In genomic region chr12:132161796-132162507, GRCh38 we compare ENCODE assay signal across 18 cellular contexts. TPM values are rescaled to one million over a fixed set of nuclear protein-coding genes. Genes with fewer than 3 reads are reported as not detected.
A peak's percentile ranks its signal among the peaks of the same experiment; 100 is the strongest.
DNase-seq lines count a peak whose midpoint lies in the region; ATAC-seq, FAIRE-seq and TF ChIP-seq lines count a peak whose summit lies in the region.
"Had no signal": no experiment of that assay in that cellular context is flagged by ENCODE, and none has a peak within 500 bp of the region (broad histone marks: within the 10 kb centered on the region; RNA-seq: fewer than 3 reads in every experiment).

No MANE protein-coding gene starts in this region.

- no peak overlapping the region for H2BK5ac ChIP-seq in IMR-90 (ENCODE audit: low read depth, low read length, poor library complexity, severe bottlenecking)

- H3K79me2 ChIP-seq in DND-41 (ENCODE audit: insufficient read depth, low read length): no peaks in the 10 kb centered on the region

- FAIRE-seq in pancreas (lab: Jason Lieb, UNC): no peak
- FAIRE-seq: frontal cortex, GM18507 had no signal

- H2AFZ ChIP-seq in DND-41 (ENCODE audit: low read depth, low read length) (no peak overlapping the region), IMR-90 (replicated peaks; ENCODE audit: low read length, poor library complexity) (peak overlapping the region; percentile 63)

- H3K4me3 Mint-ChIP-seq in chondrocyte (ENCODE audit: unreplicated experiment) (no peak overlapping the region), Caco-2 (ENCODE audit: unreplicated experiment) (no peak overlapping the region)
- H3K4me3 Mint-ChIP-seq: HFFc6; T-helper 1 cell treated with Interleukin-12 subunit alpha and Interleukin-12 subunit beta and Interleukin-4 antibody, amounts not matched to agents 30 μg/mL and 1 μg/mL, for 36 hours had no signal

- H3K9me3 Mint-ChIP-seq in chondrocyte (ENCODE audit: low read depth) (no peaks in the 10 kb centered on the region), Caco-2 (ENCODE audit: unreplicated experiment) (peaks cover 13% of the 10 kb centered on the region)

- no peak overlapping the region for H4K5ac ChIP-seq in IMR-90 (ENCODE audit: low read depth, low read length)

- no peaks in the 10 kb centered on the region for H3K79me1 ChIP-seq in IMR-90 (ENCODE audit: low read depth in 1 of 2, low read length in 2 of 2)

- WGBS in IMR-90 (ENCODE audit: extremely low coverage in 2 of 2, insufficient read length in 1 of 2), 2 experiments: 50% methylated on average over 7 of the region's 17 CpGs; no CpG with 5 or more reads in 1 of the 2 experiments
- 52 to 58% methylated on average over 17 of the region's 17 CpGs for WGBS in pancreas, 2 donors

- H3K23ac ChIP-seq in IMR-90 (ENCODE audit: low read depth, low read length): no peak overlapping the region

- H3K36me3 ChIP-seq in DND-41 (ENCODE audit: insufficient read depth, low read length): peaks cover 14% of the 10 kb centered on the region
- peaks cover 2% of the 10 kb centered on the region; the same call in 1 of the 2 replicates for H3K36me3 ChIP-seq in IMR-90 (ENCODE audit: control insufficient read depth, insufficient read depth, low read length)
- H3K36me3 ChIP-seq in Caco-2 (ENCODE audit: control insufficient read depth, insufficient read depth, low read length): peaks cover 3% of the 10 kb centered on the region
- H3K36me3 ChIP-seq in pancreas: no peaks in the 10 kb centered on the region
- H3K36me3 ChIP-seq: left lung, prostate gland had no signal

- peaks cover 14% of the 10 kb centered on the region for H4K20me1 ChIP-seq in DND-41 (ENCODE audit: insufficient read depth, low read length)
- H4K20me1 ChIP-seq in IMR-90 (ENCODE audit: insufficient read depth, low read length): peaks cover 15% of the 10 kb centered on the region; the same call in 1 of the 2 replicates

- H3K4me2 ChIP-seq in DND-41 (ENCODE audit: insufficient read depth, low read length): no peak overlapping the region
- H3K4me2 ChIP-seq in IMR-90 (ENCODE audit: low read depth, low read length): peak overlapping the region; percentile 41

- H2BK120ac ChIP-seq in IMR-90 (ENCODE audit: low read depth, low read length): no peak overlapping the region

- H3K18ac ChIP-seq in IMR-90 (ENCODE audit: low read depth, low read length): no peak overlapping the region

- TF ChIP-seq POLR2A in IMR-90 (IDR thresholded peaks at IDR 0.05; ENCODE audit: low read depth, low read length): no peak

- no peak overlapping the region for H2BK15ac ChIP-seq in IMR-90 (ENCODE audit: low read depth, low read length)

- H3K9ac ChIP-seq in DND-41 (ENCODE audit: low read depth, low read length) (no peak overlapping the region), IMR-90 (ENCODE audit: low read depth, low read length) (no peak overlapping the region)

- H3K36me3 Mint-ChIP-seq in chondrocyte (ENCODE audit: low read depth) (no peaks in the 10 kb centered on the region), Caco-2 (ENCODE audit: insufficient read depth, unreplicated experiment) (peaks cover 10% of the 10 kb centered on the region)

- no peak overlapping the region for H3K14ac ChIP-seq in IMR-90 (replicated peaks; ENCODE audit: low read depth, low read length)

- no peak overlapping the region for H4K8ac ChIP-seq in IMR-90 (ENCODE audit: low read depth in 2 of 2, low read length in 2 of 2)

- peak; percentile 23 for ATAC-seq in DND-41 (ENCODE audit: insufficient read depth, low read depth)
- peak; percentile 20; the same call in 1 of the 2 replicates for ATAC-seq in IMR-90 (ENCODE audit: low read depth)
- peak; percentile 5 for ATAC-seq in omental fat pad (ENCODE audit: low FRiP score)
- ATAC-seq in pancreas: no peak

- in situ Hi-C loops in IMR-90 (cut with MboI; ENCODE audit: low sequenced_read_pairs): no loop called here

- H3K27me3 ChIP-seq in DND-41 (ENCODE audit: insufficient read depth, low read length, poor library complexity): peaks cover 8% of the 10 kb centered on the region
- H3K27me3 ChIP-seq in IMR-90 (ENCODE audit: control insufficient read depth, insufficient read depth, low read length): peaks cover 6% of the 10 kb centered on the region; the same call in 1 of the 2 replicates
- H3K27me3 ChIP-seq in Caco-2 (replicated peaks; ENCODE audit: control insufficient read depth, insufficient read depth, low read length): no peaks in the 10 kb centered on the region
- no peaks in the 10 kb centered on the region for H3K27me3 ChIP-seq in pancreas

- H2AK5ac ChIP-seq in IMR-90 (ENCODE audit: low read depth, low read length): peak overlapping the region; percentile 33; the same call in 1 of the 2 replicates

- H3K27me3 Mint-ChIP-seq in chondrocyte (ENCODE audit: low read depth): peaks cover 13% of the 10 kb centered on the region
- H3K27me3 Mint-ChIP-seq in Caco-2 (ENCODE audit: insufficient read depth, unreplicated experiment): peaks cover 5% of the 10 kb centered on the region

- H4K91ac ChIP-seq in IMR-90 (ENCODE audit: insufficient read depth, low read depth, low read length): no peak overlapping the region

- intact Hi-C loops in IMR-90 (cut with micrococcal nuclease) (no loop called here), Caco-2 (cut with micrococcal nuclease; ENCODE audit: unreplicated experiment) (no loop called here), pancreas (cut with DNase I) (no loop called here)

- H3K4me3 ChIP-seq in DND-41 (ENCODE audit: low read depth in 1 of 2, low read length in 2 of 2): no peak overlapping the region
- no peak overlapping the region for H3K4me3 ChIP-seq in IMR-90 (ENCODE audit: insufficient read depth, low read depth, low read length)
- no peak overlapping the region for H3K4me3 ChIP-seq in Caco-2 (ENCODE audit: low read depth, low read length)
- no peak overlapping the region for H3K4me3 ChIP-seq in pancreas
- H3K4me3 ChIP-seq: prostate gland had no signal

- BruUV-seq in IMR-90 (replicated peaks; lab: Mats Ljungman, UMichigan) (no TSS peak), Caco-2 (replicated peaks; lab: Mats Ljungman, UMichigan) (no TSS peak)

- no peak overlapping the region for H3K27ac Mint-ChIP-seq in chondrocyte (ENCODE audit: unreplicated experiment)
- no peak overlapping the region for H3K27ac Mint-ChIP-seq in Caco-2 (ENCODE audit: unreplicated experiment)
- H3K27ac Mint-ChIP-seq: activated T-helper 2 cell treated with anti-CD3 and anti-CD28 coated beads, Interferon-gamma antibody, Interleukin-2, Interleukin-4, amounts not matched to agents 10 μg/mL and 5 μg/mL and 100 μg/mL, durations not matched to agents 14 hours and 24 hours and 36 hours; HFFc6; T-helper 1 cell treated with Interleukin-12 subunit alpha and Interleukin-12 subunit beta and Interleukin-4 antibody, amounts not matched to agents 30 μg/mL and 1 μg/mL, for 36 hours had no signal

- H3K56ac ChIP-seq in IMR-90 (ENCODE audit: extremely low read depth, insufficient read depth, low read length): no peak overlapping the region

- CTCF ChIA-PET in IMR-90 (lab: Yijun Ruan, JAX): interaction anchor here (1.4 kb wide), 1 partner anchor 8 kb away, joined by 5 read pairs; no protein-coding TSS in a partner anchor
- CTCF ChIA-PET in Caco-2 (lab: Charles Lee): interaction anchor here (1.0 to 2.8 kb wide), 2 partner anchors 8 to 252 kb away, joined by 5 to 11 read pairs; no protein-coding TSS in a partner anchor

- H3K4me1 ChIP-seq in DND-41 (ENCODE audit: insufficient read depth, low read length): peaks cover 4% of the 10 kb centered on the region; the same call in 1 of the 2 replicates
- H3K4me1 ChIP-seq in IMR-90 (ENCODE audit: control insufficient read depth, insufficient read depth, low read length): peaks cover 7% of the 10 kb centered on the region
- H3K4me1 ChIP-seq in Caco-2: no peaks in the 10 kb centered on the region
- H3K4me1 ChIP-seq in pancreas: no peaks in the 10 kb centered on the region
- H3K4me1 ChIP-seq: prostate gland had no signal

- dilution Hi-C loops in IMR-90 (cut with HindIII; ENCODE audit: low sequenced_read_pairs, unreplicated experiment): no loop called here

- DNase-seq in DND-41 (no peak), IMR-90 (no peak), chondrocyte (ENCODE audit: low spot score) (peak; percentile 65), omental fat pad (ENCODE audit: low spot score) (no peak), Caco-2 (no peak), OCI-M1 (lab: John Stamatoyannopoulos, UW) (no peak), pancreas (no peak), NCI-H446 treated with DMSO at 0.1 percent for 48 hours (lab: John Stamatoyannopoulos, UW) (no peak)
- DNase-seq: activated CD4-positive, CD25-positive, alpha-beta regulatory T cell; NCI-H345; NK-92 treated with Interleukin-12 subunit alpha and Interleukin-12 subunit beta, amount 100 ng/mL, for 24 hours had no signal

- TF ChIP-seq CTCF in DND-41 (IDR thresholded peaks at IDR 0.05; ENCODE audit: borderline replicate concordance, extremely low read depth, low read length, poor library complexity, severe bottlenecking): no peak
- no peak for TF ChIP-seq CTCF in IMR-90 (conservative IDR thresholded peaks at IDR 0.05; ENCODE audit: low read depth, low read length)
- TF ChIP-seq CTCF in chondrocyte (IDR thresholded peaks at IDR 0.05): no peak
- no peak for TF ChIP-seq CTCF in omental fat pad (IDR thresholded peaks at IDR 0.05)
- no peak for TF ChIP-seq CTCF in Caco-2 (IDR thresholded peaks at IDR 0.05; ENCODE audit: insufficient read depth in 1 of 2, low read depth in 1 of 2, low read length in 1 of 2, severe bottlenecking in 1 of 2, unreplicated experiment in 1 of 2)
- no peak for TF ChIP-seq CTCF in pancreas (IDR thresholded peaks at IDR 0.05)

- no peak overlapping the region for H3K27ac ChIP-seq in DND-41 (ENCODE audit: low read length)
- no peak overlapping the region for H3K27ac ChIP-seq in IMR-90 (ENCODE audit: insufficient read depth, low read length)
- peak overlapping the region in 1 of 4 donors; percentile 22 for H3K27ac ChIP-seq in pancreas
- H3K27ac ChIP-seq: left lung, prostate gland had no signal

- peaks cover 15% of the 10 kb centered on the region; the same call in 1 of the 2 replicates for H3K9me1 ChIP-seq in IMR-90 (ENCODE audit: insufficient read depth, low read length)

- H3K9me3 ChIP-seq in DND-41 (ENCODE audit: insufficient read depth, low read length, severe bottlenecking): no peaks in the 10 kb centered on the region
- H3K9me3 ChIP-seq in IMR-90 (ENCODE audit: control insufficient read depth, insufficient read depth, low read length): no peaks in the 10 kb centered on the region
- H3K9me3 ChIP-seq in Caco-2: no peaks in the 10 kb centered on the region
- H3K9me3 ChIP-seq in pancreas: no peaks in the 10 kb centered on the region
- H3K9me3 ChIP-seq: left lung, prostate gland had no signal

- no peak for TF ChIP-seq RAD21 in IMR-90 (IDR thresholded peaks at IDR 0.05; ENCODE audit: low read length)

- H3K4me1 Mint-ChIP-seq in chondrocyte (ENCODE audit: low read depth) (peaks cover 14% of the 10 kb centered on the region), Caco-2 (ENCODE audit: low read depth, unreplicated experiment) (no peaks in the 10 kb centered on the region)

- no peak overlapping the region for H3K4ac ChIP-seq in IMR-90 (ENCODE audit: low read depth, low read length)

- H2BK20ac ChIP-seq in IMR-90 (ENCODE audit: low read depth, low read length): no peak overlapping the region

- POLR2A ChIA-PET in IMR-90 (lab: Charles Lee; ENCODE audit: unreplicated experiment) (no interaction called here), Caco-2 (lab: Charles Lee) (no interaction called here)

- H2AK9ac ChIP-seq in IMR-90 (replicated peaks; ENCODE audit: low read depth, low read length, poor library complexity): peak overlapping the region; percentile 78

RNA-seq across cellular contexts. Expression of gene NOC4L, which starts 17.7 kb away (rescaled TPM):
- total RNA-seq in IMR-90 (2012; rRNA removed) (5.2 and 6.1 TPM in 2 replicates), chondrocyte (14.4 to 16.0 TPM (median 14.7 TPM) in 3 replicates), omental fat pad (10 to 100 TPM in 1 of 4 donors, 1 to 10 TPM in 3; 6.4 to 16.1 (median 9.3) TPM), Caco-2 (2022) (39.6 and 40.7 TPM in 2 replicates), pancreas (10 to 100 TPM in 1 of 6 donors, 1 to 10 TPM in 5; 6.8 to 10.9 (median 8.1) TPM)
- polyA plus RNA-seq in IMR-90 (2012; rRNA removed) (13.4 and 17.0 TPM in 2 replicates), pancreas (10 to 100 TPM; 32.8 to 45.8 TPM)
- polyA plus RNA-seq in IMR-90 (2012; cell fraction: cytosol; rRNA removed): 12.0 and 16.4 TPM in 2 replicates
- 12.2 and 32.5 TPM in 2 replicates for polyA plus RNA-seq in IMR-90 (2012; cell fraction: nucleus; rRNA removed; ENCODE audit: low replicate concordance)

RNA-seq across cellular contexts. Expression of gene DDX51, which starts 17.8 kb away (rescaled TPM):
- total RNA-seq in IMR-90 (2012; rRNA removed) (3.3 and 3.8 TPM in 2 replicates), chondrocyte (7.9 to 10.1 TPM (median 9.6 TPM) in 3 replicates), omental fat pad (10 to 100 TPM in 2 of 4 donors, 1 to 10 TPM in 2; 6.5 to 32.2 (median 10.4) TPM), Caco-2 (2022) (35.5 and 40.4 TPM in 2 replicates), pancreas (10 to 100 TPM in 4 of 6 donors, 1 to 10 TPM in 2; 7.8 to 15.6 (median 12.4) TPM)
- polyA plus RNA-seq in IMR-90 (2012; rRNA removed) (14.5 and 17.2 TPM in 2 replicates), pancreas (10 to 100 TPM; 32.9 to 46.7 TPM)
- 10.6 and 16.7 TPM in 2 replicates for polyA plus RNA-seq in IMR-90 (2012; cell fraction: cytosol; rRNA removed)
- polyA plus RNA-seq in IMR-90 (2012; cell fraction: nucleus; rRNA removed; ENCODE audit: low replicate concordance): 29.6 and 67.5 TPM in 2 replicates

Comparison
In these comparisons a context has a peak if more than half of its experiments do, and no peak if none do; other contexts are left out.
1. ATAC-seq: peak in DND-41 (single experiment), IMR-90 (single experiment) and omental fat pad (single experiment); none in pancreas (0 of 4).